ENCODE assay signal across 20 cellular contexts in genomic region chr19:43495082-43495481, GRCh38. TPM values are rescaled to one million over a fixed set of nuclear protein-coding genes. Genes with fewer than 3 reads are reported as not detected.
DNase-seq lines count a peak whose midpoint lies in the region; ATAC-seq and TF ChIP-seq lines count a peak whose summit lies in the region.
"Had no signal": no experiment of that assay in that cellular context is flagged by ENCODE, and none has a peak within 500 bp of the region (broad histone marks: within the 10 kb centered on the region; RNA-seq: fewer than 3 reads in every experiment).

No MANE protein-coding gene starts in this region.

- H3K9ac ChIP-seq in trophoblast cell (ENCODE audit: low read length), result no peak overlapping the region
- H3K9ac ChIP-seq: BLaER1 had no signal

- no peaks in the 10 kb centered on the region for H3K27me3 ChIP-seq in GM23338 (ENCODE audit: insufficient read depth)
- no peaks in the 10 kb centered on the region for H3K27me3 ChIP-seq in trophoblast cell (ENCODE audit: insufficient read depth, low read length)
- H3K27me3 ChIP-seq in left ventricle myocardium inferior (ENCODE audit: low read depth), result no peaks in the 10 kb centered on the region
- H3K27me3 ChIP-seq: BLaER1 had no signal

- no peaks in the 10 kb centered on the region for H3K9me3 Mint-ChIP-seq in GM23338
- no peaks in the 10 kb centered on the region for H3K9me3 Mint-ChIP-seq in activated CD4-positive, alpha-beta T cell treated with anti-CD3 and anti-CD28 coated beads for 36 hours (ENCODE audit: low read depth)
- H3K9me3 Mint-ChIP-seq: CD4-positive, CD25-positive, alpha-beta regulatory T cell; CD8-positive, alpha-beta T cell; HFFc6 had no signal

- TF ChIP-seq CTCF in GM23338 (conservative IDR thresholded peaks at IDR 0.05; ENCODE audit: low read depth in 2 of 2), result no peak
- no peak for TF ChIP-seq CTCF in left ventricle myocardium inferior (IDR thresholded peaks at IDR 0.05; ENCODE audit: borderline replicate concordance)

- no peak overlapping the region for H3K23ac ChIP-seq in trophoblast cell (ENCODE audit: low read length)

- POLR2A ChIA-PET in activated CD4-positive, alpha-beta T cell treated with anti-CD3 and anti-CD28 coated beads for 36 hours (lab: Charles Lee), result no interaction called here

- no peak overlapping the region for H2BK120ac ChIP-seq in trophoblast cell (ENCODE audit: insufficient read depth, low read length, poor library complexity)

- H3K9me3 ChIP-seq in trophoblast cell (ENCODE audit: insufficient read depth, low read depth, low read length) (peaks cover 3% of the 10 kb centered on the region), left ventricle myocardium inferior (replicated peaks) (no peaks in the 10 kb centered on the region)
- H3K9me3 ChIP-seq: BLaER1, Caco-2, HAP-1 had no signal

- H3K4me3 Mint-ChIP-seq in GM23338, result no peak overlapping the region
- H3K4me3 Mint-ChIP-seq in activated CD4-positive, alpha-beta T cell treated with anti-CD3 and anti-CD28 coated beads for 36 hours, result no peak overlapping the region
- H3K4me3 Mint-ChIP-seq: B cell; CD4-positive, CD25-positive, alpha-beta regulatory T cell; CD8-positive, alpha-beta T cell; HFFc6 had no signal

- H3K18ac ChIP-seq in trophoblast cell (ENCODE audit: low read length), result no peak overlapping the region

- no peak overlapping the region for H3K27ac ChIP-seq in GM23338 (ENCODE audit: low read depth)
- H3K27ac ChIP-seq in trophoblast cell (ENCODE audit: low read depth, low read length), result no peak overlapping the region
- H3K27ac ChIP-seq in left ventricle myocardium inferior (replicated peaks), result no peak overlapping the region
- H3K27ac ChIP-seq: BLaER1, C4-2B had no signal

- no peak for DNase-seq in GM23338 (ENCODE audit: low spot score)
- peak; percentile 83 for DNase-seq in NCI-H2171 treated with DMSO at 0.1 percent for 48 hours (lab: John Stamatoyannopoulos, UW)
- DNase-seq in trophoblast cell, result peak; percentile 59 to 66
- DNase-seq in activated CD4-positive, alpha-beta T cell treated with anti-CD3 and anti-CD28 coated beads for 36 hours, result no peak
- DNase-seq in left ventricle myocardium inferior, result no peak
- DNase-seq in UCSD-AML1 (lab: John Stamatoyannopoulos, UW; ENCODE audit: unreplicated experiment), result no peak
- DNase-seq: CD4-positive, CD25-positive, alpha-beta regulatory T cell; CD8-positive, alpha-beta T cell; DMS153; DND-41; GDM1; GOT3; HFFc6 had no signal

- ATAC-seq in GM23338, result peak; percentile 72
- no peak for ATAC-seq in activated CD4-positive, alpha-beta T cell treated with anti-CD3 and anti-CD28 coated beads for 36 hours
- ATAC-seq: CD8-positive, alpha-beta T cell; GM12878 had no signal

- no peak overlapping the region for H3K4ac ChIP-seq in trophoblast cell (ENCODE audit: low read depth, low read length)

- H3K79me1 ChIP-seq in trophoblast cell (ENCODE audit: low read length), result no peaks in the 10 kb centered on the region

- H2BK12ac ChIP-seq in trophoblast cell (ENCODE audit: low read length), result no peak overlapping the region

- H3K4me1 Mint-ChIP-seq in GM23338, result 0 out of 3 replicates have a peak, but pooled peaks cover 5% of the 10 kb centered on the region
- no peaks in the 10 kb centered on the region for H3K4me1 Mint-ChIP-seq in activated CD4-positive, alpha-beta T cell treated with anti-CD3 and anti-CD28 coated beads for 36 hours

- H4K20me1 ChIP-seq in GM23338 (replicated peaks; ENCODE audit: insufficient read depth), result 0 out of 2 replicates have a peak, but pooled peaks cover 7% of the 10 kb centered on the region
- H4K20me1 ChIP-seq: BLaER1 had no signal

- H3K14ac ChIP-seq in trophoblast cell (ENCODE audit: low read length), result no peak overlapping the region

- H3K27me3 Mint-ChIP-seq in GM23338 (ENCODE audit: insufficient read depth, low read depth, poor library complexity), result peaks cover 2% of the 10 kb centered on the region
- no peaks in the 10 kb centered on the region for H3K27me3 Mint-ChIP-seq in activated CD4-positive, alpha-beta T cell treated with anti-CD3 and anti-CD28 coated beads for 36 hours
- H3K27me3 Mint-ChIP-seq: B cell; CD4-positive, CD25-positive, alpha-beta regulatory T cell had no signal

- H4K8ac ChIP-seq in trophoblast cell (ENCODE audit: low read depth, low read length), result no peak overlapping the region

- H3K27ac Mint-ChIP-seq in GM23338, result no peak overlapping the region
- no peak overlapping the region for H3K27ac Mint-ChIP-seq in activated CD4-positive, alpha-beta T cell treated with anti-CD3 and anti-CD28 coated beads for 36 hours
- H3K27ac Mint-ChIP-seq: B cell; CD8-positive, alpha-beta T cell; HFFc6 had no signal

- no peak overlapping the region for H2BK5ac ChIP-seq in trophoblast cell (ENCODE audit: low read depth, low read length, poor library complexity)

- no peaks in the 10 kb centered on the region for H3K9me2 ChIP-seq in GM23338 (ENCODE audit: insufficient read depth)

- H3K4me2 ChIP-seq in GM23338, result no peak overlapping the region
- H3K4me2 ChIP-seq in trophoblast cell (ENCODE audit: low read length), result no peak overlapping the region
- H3K4me2 ChIP-seq: BLaER1 had no signal

- peaks cover 3% of the 10 kb centered on the region; the same call in 1 of the 3 replicates for H3K36me3 Mint-ChIP-seq in GM23338 (ENCODE audit: low read depth)
- peaks cover 7% of the 10 kb centered on the region for H3K36me3 Mint-ChIP-seq in activated CD4-positive, alpha-beta T cell treated with anti-CD3 and anti-CD28 coated beads for 36 hours (ENCODE audit: low read depth)

- H3K79me2 ChIP-seq in GM23338 (replicated peaks; ENCODE audit: insufficient read depth) (no peaks in the 10 kb centered on the region), trophoblast cell (ENCODE audit: control insufficient read depth, insufficient read depth, low read length, poor library complexity) (no peaks in the 10 kb centered on the region)

- no peak overlapping the region for H4K91ac ChIP-seq in trophoblast cell (ENCODE audit: low read depth, low read length)

- no peak overlapping the region for H4K12ac ChIP-seq in trophoblast cell (ENCODE audit: low read depth, low read length)

- H2AFZ ChIP-seq in GM23338, result no peak overlapping the region
- no peak overlapping the region for H2AFZ ChIP-seq in trophoblast cell (ENCODE audit: insufficient read depth, low read length, poor library complexity)

- intact Hi-C loops in activated CD4-positive, alpha-beta T cell treated with anti-CD3 and anti-CD28 coated beads for 36 hours (cut with DNase I, micrococcal nuclease), result no loop called here
- intact Hi-C loops in left ventricle myocardium inferior (cut with micrococcal nuclease), result no loop called here

- H3K4me1 ChIP-seq in GM23338 (ENCODE audit: insufficient read depth) (no peaks in the 10 kb centered on the region), trophoblast cell (ENCODE audit: control insufficient read depth in 1 of 2, insufficient read depth in 2 of 2, low read length in 2 of 2) (peaks cover 4 to 5% of the 10 kb centered on the region in 2 experiments), left ventricle myocardium inferior (peaks cover 18% of the 10 kb centered on the region)
- H3K4me1 ChIP-seq: HAP-1 had no signal

- no peaks in the 10 kb centered on the region for H3F3A ChIP-seq in GM23338 (replicated peaks; ENCODE audit: low read depth)

- H3K4me3 ChIP-seq in GM23338 (no peak overlapping the region), trophoblast cell (ENCODE audit: low read depth, low read length) (no peak overlapping the region), left ventricle myocardium inferior (no peak overlapping the region)
- H3K4me3 ChIP-seq: BLaER1, GM12878, HAP-1 had no signal

- no peak overlapping the region for H2AK5ac ChIP-seq in trophoblast cell (ENCODE audit: low read length)

- WGBS in trophoblast cell (ENCODE audit: extremely low coverage, insufficient coverage, insufficient read length), result no CpG with 5 or more reads among the region's 8 CpGs

- H3K36me3 ChIP-seq in GM23338 (ENCODE audit: insufficient read depth), result no peaks in the 10 kb centered on the region; the same call in 1 of the 2 replicates
- H3K36me3 ChIP-seq in trophoblast cell (ENCODE audit: control insufficient read depth in 1 of 2, insufficient read depth in 2 of 2, low read length in 2 of 2), result peaks cover 26 to 28% of the 10 kb centered on the region in 2 experiments
- H3K36me3 ChIP-seq in left ventricle myocardium inferior, result peaks cover 46% of the 10 kb centered on the region
- H3K36me3 ChIP-seq: HAP-1 had no signal

- CTCF ChIA-PET in activated CD4-positive, alpha-beta T cell treated with anti-CD3 and anti-CD28 coated beads for 36 hours (lab: Charles Lee), result interaction anchor here (0.8 to 1.4 kb wide), 2 partner anchors 15 to 48 kb away, joined by 4 to 10 read pairs; no protein-coding TSS in a partner anchor

TF ChIP-seq in GM23338, 12 proteins besides CTCF, POLR2A, EP300 and RAD21 (continues in another document):
- TF ChIP-seq CREB1 (CRISPR knock-in tag; IDR thresholded peaks at IDR 0.05; ENCODE audit: low read depth), result no peak

RNA-seq across cellular contexts. Expression of gene PHLDB3, which starts 9.5 kb away (rescaled TPM):
- total RNA-seq in GM23338 (2014; rRNA removed; shearing (Covaris generic)), result 10.2 and 15.4 TPM in 2 replicates
- 6.3 and 8.4 TPM in 2 replicates for polyA plus RNA-seq in GM23338 (2016; fragmentation: Nextera tagmentation; extraction: Ambion mirVana)
- polyA plus RNA-seq in trophoblast cell (2013), result 81.5 and 87.5 TPM in 2 replicates
- total RNA-seq in activated CD4-positive, alpha-beta T cell treated with anti-CD3 and anti-CD28 coated beads for 36 hours, result 10 to 100 TPM; 14.7 to 17.8 TPM
- total RNA-seq in left ventricle myocardium inferior, result 4.5 TPM

RNA-seq across cellular contexts. Expression of gene LYPD3, which starts 29.7 kb away (rescaled TPM):
- 3.0 and 3.3 TPM in 2 replicates for total RNA-seq in GM23338 (2014; rRNA removed; shearing (Covaris generic))
- 4.1 and 4.6 TPM in 2 replicates for polyA plus RNA-seq in GM23338 (2016; fragmentation: Nextera tagmentation; extraction: Ambion mirVana)
- polyA plus RNA-seq in trophoblast cell (2013), result 44.9 and 48.1 TPM in 2 replicates
- total RNA-seq in activated CD4-positive, alpha-beta T cell treated with anti-CD3 and anti-CD28 coated beads for 36 hours, result 1 to 10 TPM; 2.1 to 3.1 TPM
- 0.38 TPM for total RNA-seq in left ventricle myocardium inferior
- total RNA-seq: A172 had no signal

RNA-seq across cellular contexts. Expression of gene ETHE1, which starts 31.9 kb away (rescaled TPM):
- total RNA-seq in GM23338 (2014; rRNA removed; shearing (Covaris generic)), result 23.2 and 25.5 TPM in 2 replicates
- polyA plus RNA-seq in GM23338 (2016; fragmentation: Nextera tagmentation; extraction: Ambion mirVana), result 8.9 and 11.1 TPM in 2 replicates
- 32.0 and 34.3 TPM in 2 replicates for polyA plus RNA-seq in trophoblast cell (2013)
- 10 to 100 TPM; 68.7 to 78.8 TPM for total RNA-seq in activated CD4-positive, alpha-beta T cell treated with anti-CD3 and anti-CD28 coated beads for 36 hours
- 14.6 TPM for total RNA-seq in left ventricle myocardium inferior

RNA-seq across cellular contexts. Expression of gene ZNF575, which starts 37.9 kb away (rescaled TPM):
- total RNA-seq in GM23338 (2014; rRNA removed; shearing (Covaris generic)), result 0.10 TPM in 1 of 2 replicates, not detected in the other
- 0.42 and 0.65 TPM in 2 replicates for polyA plus RNA-seq in GM23338 (2016; fragmentation: Nextera tagmentation; extraction: Ambion mirVana)
- polyA plus RNA-seq in trophoblast cell (2013), result 0.51 and 0.57 TPM in 2 replicates
- total RNA-seq in activated CD4-positive, alpha-beta T cell treated with anti-CD3 and anti-CD28 coated beads for 36 hours, result 1 to 10 TPM; 3.4 to 4.3 TPM
- 1.1 TPM for total RNA-seq in left ventricle myocardium inferior

Comparison
In these comparisons a context has a peak if more than half of its experiments do, and no peak if none do; other contexts are left out.
1. DNase-seq: peak in NCI-H2171 treated with DMSO at 0.1 percent for 48 hours (single experiment) and trophoblast cell (2 of 2); none in GM23338 (single experiment), activated CD4-positive, alpha-beta T cell treated with anti-CD3 and anti-CD28 coated beads for 36 hours (single experiment), left ventricle myocardium inferior (single experiment) and UCSD-AML1 (single experiment).